ENCODE assay signal across 18 cellular contexts in genomic region chr15:38297623-38298388, GRCh38. TPM values are rescaled to one million over a fixed set of nuclear protein-coding genes. Genes with fewer than 3 reads are reported as not detected.
DNase-seq lines count a peak whose midpoint lies in the region; ATAC-seq, FAIRE-seq and TF ChIP-seq lines count a peak whose summit lies in the region.
"Had no signal": no experiment of that assay in that cellular context is flagged by ENCODE, and none has a peak within 500 bp of the region (broad histone marks: within the 10 kb centered on the region; RNA-seq: fewer than 3 reads in every experiment).

No MANE protein-coding gene starts in this region.

- POLR2A ChIA-PET in GM12878 (lab: Charles Lee): no interaction called here
- POLR2A ChIA-PET in Caco-2 (lab: Charles Lee): no interaction called here

- H3K4me1 ChIP-seq in GM12878 (ENCODE audit: control insufficient read depth, insufficient read depth, low read length) (peaks cover 5% of the 10 kb centered on the region), Caco-2 (no peaks in the 10 kb centered on the region), hepatocyte (ENCODE audit: insufficient read depth) (no peaks in the 10 kb centered on the region)
- H3K4me1 ChIP-seq: colonic mucosa, SJCRH30 had no signal

- CTCF ChIA-PET in GM12878 (lab: Yijun Ruan, JAX) (no interaction called here), Caco-2 (lab: Charles Lee) (no interaction called here)

- H3K27ac Mint-ChIP-seq in natural killer cell treated with Interleukin-12 subunit alpha and Interleukin-12 subunit beta and Interleukin-15 and Interleukin-18, amount 100 ng/mL, for 72 hours: no peak overlapping the region
- H3K27ac Mint-ChIP-seq in natural killer cell (no peak overlapping the region), Caco-2 (ENCODE audit: unreplicated experiment) (no peak overlapping the region)
- H3K27ac Mint-ChIP-seq: activated naive CD8-positive, alpha-beta T cell treated with anti-CD3 and anti-CD28 coated beads, Interleukin-2, amount 10 ng/mL, durations not matched to agents 7 days and 5 days; H9 had no signal

- SMC1A ChIA-PET in GM12878 (lab: Charles Lee; ENCODE audit: uncharacterized antibody, unreplicated experiment): interaction anchor here (1.4 to 1.5 kb wide), 2 partner anchors 11 to 14 kb away, joined by 3 read pairs; no protein-coding TSS in a partner anchor

- no peak for TF ChIP-seq POLR2A in GM12878 (IDR thresholded peaks at IDR 0.05; ENCODE audit: low read depth, low read length)

- H3K4me3 Mint-ChIP-seq in natural killer cell treated with Interleukin-12 subunit alpha and Interleukin-12 subunit beta and Interleukin-15 and Interleukin-18, amount 100 ng/mL, for 72 hours: no peak overlapping the region
- H3K4me3 Mint-ChIP-seq in natural killer cell: no peak overlapping the region
- H3K4me3 Mint-ChIP-seq in Caco-2 (ENCODE audit: unreplicated experiment): no peak overlapping the region
- H3K4me3 Mint-ChIP-seq: activated naive CD8-positive, alpha-beta T cell treated with anti-CD3 and anti-CD28 coated beads, Interleukin-2, amount 10 ng/mL, durations not matched to agents 7 days and 5 days; H9 had no signal

- no peak for TF ChIP-seq RAD21 in GM12878 (IDR thresholded peaks at IDR 0.05; ENCODE audit: insufficient read depth, low read depth, low read length)

- intact Hi-C loops in natural killer cell (cut with micrococcal nuclease) (no loop called here), GM12878 (cut with micrococcal nuclease; ENCODE audit: unreplicated experiment) (no loop called here), Caco-2 (cut with micrococcal nuclease; ENCODE audit: unreplicated experiment) (no loop called here)

- H3K9me3 Mint-ChIP-seq in natural killer cell treated with Interleukin-12 subunit alpha and Interleukin-12 subunit beta and Interleukin-15 and Interleukin-18, amount 100 ng/mL, for 72 hours: no peaks in the 10 kb centered on the region
- no peaks in the 10 kb centered on the region for H3K9me3 Mint-ChIP-seq in natural killer cell
- no peaks in the 10 kb centered on the region for H3K9me3 Mint-ChIP-seq in Caco-2 (ENCODE audit: unreplicated experiment)
- H3K9me3 Mint-ChIP-seq: activated naive CD8-positive, alpha-beta T cell treated with anti-CD3 and anti-CD28 coated beads, Interleukin-2, amount 10 ng/mL, durations not matched to agents 7 days and 5 days; H9 had no signal

- in situ Hi-C loops in GM12878 (cut with MboI): no loop called here

- no peak overlapping the region for H3K4me3 ChIP-seq in GM12878
- no peak overlapping the region for H3K4me3 ChIP-seq in Caco-2 (ENCODE audit: low read depth, low read length)
- no peak overlapping the region for H3K4me3 ChIP-seq in hepatocyte
- H3K4me3 ChIP-seq: colonic mucosa, pancreas, SJCRH30, upper lobe of right lung had no signal

- 2% methylated on average over 4 of the region's 4 CpGs for WGBS in GM12878 (ENCODE audit: insufficient coverage, insufficient replicate concordance, low lambda C conversion rate, missing lambda C conversion rate)
- WGBS in hepatocyte (ENCODE audit: low lambda C conversion rate, missing lambda C conversion rate): 79% methylated on average over 4 of the region's 4 CpGs

- no peak for DNase-seq in natural killer cell treated with Interleukin-12 subunit alpha and Interleukin-12 subunit beta and Interleukin-15 and Interleukin-18, amount 100 ng/mL, for 72 hours (ENCODE audit: low spot score)
- DNase-seq in natural killer cell: no peak
- DNase-seq in GM12878 (ENCODE audit: low read depth, low spot score): no peak
- DNase-seq in Caco-2: no peak
- DNase-seq in substantia nigra (lab: John Stamatoyannopoulos, UW): no peak
- no peak for DNase-seq in hepatocyte (ENCODE audit: low spot score)
- DNase-seq: activated naive CD8-positive, alpha-beta T cell treated with anti-CD3 and anti-CD28 coated beads, Interleukin-2, amount 10 ng/mL, durations not matched to agents 7 days and 5 days; colonic mucosa; H9; KBM-7; mesenchymal stem cell; NCI-H187 treated with DMSO at 0.1 percent for 48 hours; pancreas; SJCRH30; upper lobe of right lung had no signal

- H3K9me2 ChIP-seq in hepatocyte (replicated peaks; ENCODE audit: insufficient read depth): no peaks in the 10 kb centered on the region

- H3K27me3 ChIP-seq in GM12878 (replicated peaks in 1 of 2; ENCODE audit: control insufficient read depth in 2 of 2, insufficient read depth in 2 of 2, low read length in 1 of 2) (no peaks in the 10 kb centered on the region), Caco-2 (replicated peaks; ENCODE audit: control insufficient read depth, insufficient read depth, low read length) (no peaks in the 10 kb centered on the region), hepatocyte (no peaks in the 10 kb centered on the region)
- H3K27me3 ChIP-seq: colonic mucosa, pancreas, SJCRH30, upper lobe of right lung had no signal

- no peaks in the 10 kb centered on the region for H4K20me1 ChIP-seq in GM12878 (ENCODE audit: control insufficient read depth, insufficient read depth)
- H4K20me1 ChIP-seq in hepatocyte (ENCODE audit: insufficient read depth, poor library complexity, severe bottlenecking): peaks cover 5% of the 10 kb centered on the region

- no peaks in the 10 kb centered on the region for H3K9me3 ChIP-seq in GM12878 (replicated peaks; ENCODE audit: control insufficient read depth, insufficient read depth, low read length)
- H3K9me3 ChIP-seq in Caco-2: no peaks in the 10 kb centered on the region
- H3K9me3 ChIP-seq in hepatocyte (ENCODE audit: low read depth): no peaks in the 10 kb centered on the region
- H3K9me3 ChIP-seq: colonic mucosa, pancreas, SJCRH30, upper lobe of right lung had no signal

- no peak for TF ChIP-seq CTCF in natural killer cell (IDR thresholded peaks at IDR 0.05)
- no peak for TF ChIP-seq CTCF in GM12878 (IDR thresholded peaks at IDR 0.05 in 2 of 3, conservative IDR thresholded peaks at IDR 0.05 in 1 of 3; ENCODE audit: control insufficient read depth in 2 of 3, extremely low read depth in 1 of 3, insufficient read depth in 1 of 3, low read depth in 3 of 3, low read length in 3 of 3)
- TF ChIP-seq CTCF in Caco-2 (IDR thresholded peaks at IDR 0.05; ENCODE audit: insufficient read depth in 1 of 2, low read depth in 1 of 2, low read length in 1 of 2, severe bottlenecking in 1 of 2, unreplicated experiment in 1 of 2): no peak
- no peak for TF ChIP-seq CTCF in hepatocyte (IDR thresholded peaks at IDR 0.05; ENCODE audit: poor library complexity)

- no TSS peak for BruUV-seq in GM12878 (replicated peaks; lab: Mats Ljungman, UMichigan)
- BruUV-seq in Caco-2 (replicated peaks; lab: Mats Ljungman, UMichigan): no TSS peak

- H3K79me2 ChIP-seq in GM12878 (ENCODE audit: control insufficient read depth, insufficient read depth, low read length): no peaks in the 10 kb centered on the region
- peaks cover 77% of the 10 kb centered on the region for H3K79me2 ChIP-seq in hepatocyte

- no peak overlapping the region for H3K27ac ChIP-seq in GM12878 (ENCODE audit: control insufficient read depth, insufficient read depth)
- H3K27ac ChIP-seq in substantia nigra (ENCODE audit: low read depth, low read length, poor library complexity, severe bottlenecking): no peak overlapping the region
- no peak overlapping the region for H3K27ac ChIP-seq in hepatocyte
- H3K27ac ChIP-seq: colonic mucosa, pancreas, SJCRH30, upper lobe of right lung had no signal

- H3K4me1 Mint-ChIP-seq in natural killer cell treated with Interleukin-12 subunit alpha and Interleukin-12 subunit beta and Interleukin-15 and Interleukin-18, amount 100 ng/mL, for 72 hours (ENCODE audit: low read depth in 2 of 2): peaks cover 10 to 23% of the 10 kb centered on the region in 2 donors
- peaks cover 6% of the 10 kb centered on the region in 2 donors for H3K4me1 Mint-ChIP-seq in natural killer cell
- H3K4me1 Mint-ChIP-seq in Caco-2 (ENCODE audit: low read depth, unreplicated experiment): no peaks in the 10 kb centered on the region

- H3K36me3 ChIP-seq in GM12878 (ENCODE audit: control insufficient read depth in 2 of 2, insufficient read depth in 2 of 2, low read length in 1 of 2) (no peaks in the 10 kb centered on the region), Caco-2 (ENCODE audit: control insufficient read depth, insufficient read depth, low read length) (no peaks in the 10 kb centered on the region), hepatocyte (replicated peaks; ENCODE audit: insufficient read depth, low read depth) (no peaks in the 10 kb centered on the region)
- H3K36me3 ChIP-seq: colonic mucosa, pancreas had no signal

- no peak overlapping the region for H3K4me2 ChIP-seq in GM12878 (ENCODE audit: control insufficient read depth, insufficient read depth)
- no peak overlapping the region for H3K4me2 ChIP-seq in hepatocyte

- no peak overlapping the region for H3K9ac ChIP-seq in GM12878 (ENCODE audit: control insufficient read depth, insufficient read depth, low read length)

- H3K27me3 Mint-ChIP-seq in natural killer cell treated with Interleukin-12 subunit alpha and Interleukin-12 subunit beta and Interleukin-15 and Interleukin-18, amount 100 ng/mL, for 72 hours: peaks cover 4 to 14% of the 10 kb centered on the region in 2 donors
- no peaks in the 10 kb centered on the region for H3K27me3 Mint-ChIP-seq in natural killer cell (ENCODE audit: low read depth in 2 of 2)
- no peaks in the 10 kb centered on the region for H3K27me3 Mint-ChIP-seq in Caco-2 (ENCODE audit: insufficient read depth, unreplicated experiment)
- H3K27me3 Mint-ChIP-seq: activated naive CD8-positive, alpha-beta T cell treated with anti-CD3 and anti-CD28 coated beads, Interleukin-2, amount 10 ng/mL, durations not matched to agents 7 days and 5 days had no signal

- RAD21 ChIA-PET in GM12878 (lab: Charles Lee; ENCODE audit: unreplicated experiment): no interaction called here

- H3K36me3 Mint-ChIP-seq in natural killer cell treated with Interleukin-12 subunit alpha and Interleukin-12 subunit beta and Interleukin-15 and Interleukin-18, amount 100 ng/mL, for 72 hours: no peaks in the 10 kb centered on the region
- H3K36me3 Mint-ChIP-seq in natural killer cell (no peaks in the 10 kb centered on the region), Caco-2 (ENCODE audit: insufficient read depth, unreplicated experiment) (peaks cover 7% of the 10 kb centered on the region)
- H3K36me3 Mint-ChIP-seq: activated naive CD8-positive, alpha-beta T cell treated with anti-CD3 and anti-CD28 coated beads, Interleukin-2, amount 10 ng/mL, durations not matched to agents 7 days and 5 days had no signal

- no peak for TF ChIP-seq EP300 in GM12878 (IDR thresholded peaks at IDR 0.05; ENCODE audit: borderline replicate concordance in 1 of 2, control insufficient read depth in 1 of 2, low read depth in 2 of 2, low read length in 2 of 2)

- ATAC-seq in natural killer cell treated with Interleukin-12 subunit alpha and Interleukin-12 subunit beta and Interleukin-15 and Interleukin-18, amount 100 ng/mL, for 72 hours: peak; percentile 71 to 89
- no peak for ATAC-seq in natural killer cell
- peak; percentile 71 for ATAC-seq in HG02981 (IDR thresholded peaks at IDR 0.05; ENCODE audit: unreplicated experiment)
- ATAC-seq in GM12878: peak; percentile 75
- no peak for ATAC-seq in esophagus mucosa
- ATAC-seq: pancreas, upper lobe of right lung had no signal

- H2AFZ ChIP-seq in GM12878 (ENCODE audit: control insufficient read depth, low read depth, low read length) (no peak overlapping the region), hepatocyte (no peak overlapping the region)

- peak; percentile 47 for FAIRE-seq in GM12878 (lab: Jason Lieb, UNC)
- FAIRE-seq: GM19239, pancreas had no signal

RNA-seq across cellular contexts. Expression of gene SPRED1, which starts 45.2 kb away (rescaled TPM):
- 1 to 10 TPM in 1 of 2 donors, under 1 TPM in 1; 0.89 to 1.1 TPM for total RNA-seq in natural killer cell treated with Interleukin-12 subunit alpha and Interleukin-12 subunit beta and Interleukin-15 and Interleukin-18, amount 100 ng/mL, for 72 hours
- total RNA-seq in natural killer cell: 1 to 10 TPM; 1.1 to 2.0 (median 1.5) TPM
- total RNA-seq in GM12878 (2013; cell fraction: nucleolus; rRNA removed): 19.0 and 20.9 TPM in 2 replicates
- 0.60 and 0.79 TPM in 2 replicates for total RNA-seq in GM12878 (2014; rRNA removed)
- total RNA-seq in GM12878 (2014; rRNA removed; fragmentation: Illumina TruSeq; extraction: Trizol): 0.31 and 0.78 TPM in 2 replicates
- total RNA-seq in GM12878 (2021): 0.40 and 0.95 TPM in 2 replicates
- 0.60 TPM for polyA plus RNA-seq in GM12878 (2011; ENCODE audit: low read depth)
- polyA plus RNA-seq in GM12878 (2011; rRNA removed): 2.6 and 5.3 TPM in 2 replicates
- 0.87 and 1.1 TPM in 2 replicates for polyA plus RNA-seq in GM12878 (2011; cell fraction: cytosol; rRNA removed)
- polyA plus RNA-seq in GM12878 (2011; cell fraction: nucleus; rRNA removed): 3.7 and 3.8 TPM in 2 replicates
- polyA plus RNA-seq in GM12878 (2012): 0.64 and 1.0 TPM in 2 replicates
- 0.24 and 0.48 TPM in 2 replicates for polyA plus RNA-seq in GM12878 (2014; fragmentation: Illumina TruSeq; extraction: Trizol)
- under 1 TPM; 0.08 to 0.13 TPM for polyA plus RNA-seq in GM12878 (2014; fragmentation: Nextera tagmentation; extraction: Ambion mirVana)
- polyA plus RNA-seq in GM12878 (2014; rRNA removed): 0.13 and 0.36 TPM in 2 replicates
- polyA plus RNA-seq in GM12878 (2016; fragmentation: Nextera tagmentation; extraction: Ambion mirVana): under 1 TPM; 0.19 to 0.20 TPM
- polyA minus RNA-seq in GM12878 (2011; rRNA and poly(A)+ RNA removed): 4.3 and 4.8 TPM in 2 replicates
- 1.1 and 4.1 TPM in 2 replicates for polyA minus RNA-seq in GM12878 (2011; cell fraction: cytosol; rRNA and poly(A)+ RNA removed)
- polyA minus RNA-seq in GM12878 (2011; cell fraction: nucleus; rRNA and poly(A)+ RNA removed): 6.5 and 14.2 TPM in 2 replicates
- 10.4 and 12.4 TPM in 2 replicates for total RNA-seq in Caco-2 (2022)
- total RNA-seq in esophagus mucosa: 10.0 TPM
- 18.6 and 23.2 TPM in 2 replicates for total RNA-seq in hepatocyte
- 6.8 and 8.2 TPM in 2 replicates for polyA plus RNA-seq in hepatocyte

Comparison
In these comparisons a context has a peak if more than half of its experiments do, and no peak if none do; other contexts are left out.
1. ATAC-seq: peak in natural killer cell treated with Interleukin-12 subunit alpha and Interleukin-12 subunit beta and Interleukin-15 and Interleukin-18, amount 100 ng/mL, for 72 hours (2 of 2), HG02981 (single experiment) and GM12878 (single experiment); none in natural killer cell (0 of 3) and esophagus mucosa (single experiment).